Comparison of ENCODE assay signal across 14 cellular contexts in genomic region chr20:10711903-10712373, GRCh38. TPM values are rescaled to one million over a fixed set of nuclear protein-coding genes. Genes with fewer than 3 reads are reported as not detected.
DNase-seq lines count a peak whose midpoint lies in the region; ATAC-seq, FAIRE-seq and TF ChIP-seq lines count a peak whose summit lies in the region.
"Had no signal": no experiment of that assay in that cellular context is flagged by ENCODE, and none has a peak within 500 bp of the region (broad histone marks: within the 10 kb centered on the region; RNA-seq: fewer than 3 reads in every experiment).

No MANE protein-coding gene starts in this region.

- H3K4me1 Mint-ChIP-seq in type B pancreatic cell (ENCODE audit: unreplicated experiment) = peaks cover 31% of the 10 kb centered on the region
- H3K4me1 Mint-ChIP-seq: CD4-positive, CD25-positive, alpha-beta regulatory T cell had no signal

- no peak for TF ChIP-seq RAD21 in IMR-90 (IDR thresholded peaks at IDR 0.05; ENCODE audit: low read length)

- H2BK15ac ChIP-seq in IMR-90 (ENCODE audit: low read depth, low read length) = no peak overlapping the region

- intact Hi-C loops in IMR-90 (cut with micrococcal nuclease) = loop anchor here (5.0 kb wide), 1 partner anchor 210 kb away; no protein-coding TSS in a partner anchor

- CTCF ChIA-PET in IMR-90 (lab: Yijun Ruan, JAX) = no interaction called here
- CTCF ChIA-PET in GM10248 (lab: Yijun Ruan, JAX) = interaction anchor here (0.6 to 4.4 kb wide), 3 partner anchors 13 to 18 kb away, joined by 3 to 17 read pairs (median 6); no protein-coding TSS in a partner anchor

- H4K91ac ChIP-seq in IMR-90 (ENCODE audit: insufficient read depth, low read depth, low read length) = no peak overlapping the region; the same call in 1 of the 2 replicates

- H3K18ac ChIP-seq in IMR-90 (ENCODE audit: low read depth, low read length) = no peak overlapping the region

- H3K23ac ChIP-seq in IMR-90 (ENCODE audit: low read depth, low read length) = no peak overlapping the region

- H3K36me3 Mint-ChIP-seq in type B pancreatic cell = no peaks in the 10 kb centered on the region
- H3K36me3 Mint-ChIP-seq: CD4-positive, CD25-positive, alpha-beta regulatory T cell had no signal

- no TSS peak for BruUV-seq in IMR-90 (replicated peaks; lab: Mats Ljungman, UMichigan)

- H3K27me3 ChIP-seq in IMR-90 (ENCODE audit: control insufficient read depth, insufficient read depth, low read length) = no peaks in the 10 kb centered on the region
- H3K27me3 ChIP-seq in mucosa of stomach (ENCODE audit: control insufficient read depth, insufficient read depth, low read length) = no peaks in the 10 kb centered on the region

- H2BK120ac ChIP-seq in IMR-90 (ENCODE audit: low read depth, low read length) = no peak overlapping the region; the same call in 1 of the 2 replicates

- no peaks in the 10 kb centered on the region for H3K9me3 Mint-ChIP-seq in type B pancreatic cell
- H3K9me3 Mint-ChIP-seq: CD4-positive, CD25-positive, alpha-beta regulatory T cell had no signal

- H2AFZ ChIP-seq in IMR-90 (replicated peaks; ENCODE audit: low read length, poor library complexity) = no peak overlapping the region

- H3K27ac Mint-ChIP-seq in type B pancreatic cell = peak overlapping the region; percentile 54
- H3K27ac Mint-ChIP-seq: CD4-positive, CD25-positive, alpha-beta regulatory T cell had no signal

- no peak overlapping the region for H3K4me2 ChIP-seq in IMR-90 (ENCODE audit: low read depth, low read length)

- no peak for TF ChIP-seq POLR2A in IMR-90 (IDR thresholded peaks at IDR 0.05; ENCODE audit: low read depth, low read length)

- peaks cover 11% of the 10 kb centered on the region for H3K9me1 ChIP-seq in IMR-90 (ENCODE audit: insufficient read depth, low read length)

- H4K5ac ChIP-seq in IMR-90 (ENCODE audit: low read depth, low read length) = no peak overlapping the region

- H3K27me3 Mint-ChIP-seq in type B pancreatic cell = peaks cover 3% of the 10 kb centered on the region

- no peak for FAIRE-seq in HTR-8/SVneo (lab: Jason Lieb, UNC)

- no peak overlapping the region for H2BK20ac ChIP-seq in IMR-90 (ENCODE audit: low read depth, low read length)

- WGBS in IMR-90 (ENCODE audit: extremely low coverage in 2 of 2, insufficient read length in 1 of 2), 2 experiments = no CpG with 5 or more reads among the region's 5 CpGs

- H3K9me3 ChIP-seq in IMR-90 (ENCODE audit: control insufficient read depth, insufficient read depth, low read length) (no peaks in the 10 kb centered on the region), mucosa of stomach (ENCODE audit: control insufficient read depth, low read length) (no peaks in the 10 kb centered on the region)

- no peak overlapping the region for H3K14ac ChIP-seq in IMR-90 (replicated peaks; ENCODE audit: low read depth, low read length)

- H3K4me1 ChIP-seq in IMR-90 (ENCODE audit: control insufficient read depth, insufficient read depth, low read length) (peaks cover 10% of the 10 kb centered on the region), mucosa of stomach (ENCODE audit: control insufficient read depth, insufficient read depth, low read length) (peaks cover 39% of the 10 kb centered on the region)

- H3K9ac ChIP-seq in IMR-90 (ENCODE audit: low read depth, low read length) = no peak overlapping the region
- H3K9ac ChIP-seq in mucosa of stomach (ENCODE audit: low read length) = peak overlapping the region; percentile 73

- POLR2A ChIA-PET in IMR-90 (lab: Charles Lee; ENCODE audit: unreplicated experiment) = no interaction called here
- POLR2A ChIA-PET in GM10248 (lab: Yijun Ruan, JAX) = no interaction called here

- H3K4me3 Mint-ChIP-seq in type B pancreatic cell = peak overlapping the region; percentile 13
- H3K4me3 Mint-ChIP-seq: CD4-positive, CD25-positive, alpha-beta regulatory T cell had no signal

- H4K8ac ChIP-seq in IMR-90 (ENCODE audit: low read depth in 2 of 2, low read length in 2 of 2) = no peak overlapping the region

- ATAC-seq in IMR-90 (ENCODE audit: low read depth) (no peak), HG02588 (IDR thresholded peaks at IDR 0.05; ENCODE audit: unreplicated experiment) (no peak)
- ATAC-seq: Panc1, Right ventricle myocardium inferior had no signal

- H3K27ac ChIP-seq in IMR-90 (ENCODE audit: insufficient read depth, low read length) = no peak overlapping the region
- H3K27ac ChIP-seq in coronary artery = peak overlapping the region; percentile 4 to 72

- no peak overlapping the region for H3K56ac ChIP-seq in IMR-90 (ENCODE audit: extremely low read depth, insufficient read depth, low read length)

- H3K36me3 ChIP-seq in IMR-90 (ENCODE audit: control insufficient read depth, insufficient read depth, low read length) (no peaks in the 10 kb centered on the region), mucosa of stomach (ENCODE audit: control insufficient read depth, insufficient read depth, low read length) (no peaks in the 10 kb centered on the region)

- no peak overlapping the region for H3K4ac ChIP-seq in IMR-90 (ENCODE audit: low read depth, low read length)

- no peak for TF ChIP-seq CTCF in IMR-90 (conservative IDR thresholded peaks at IDR 0.05; ENCODE audit: low read depth, low read length)
- no peak for TF ChIP-seq CTCF in coronary artery (IDR thresholded peaks at IDR 0.05)
- TF ChIP-seq CTCF in type B pancreatic cell (conservative IDR thresholded peaks at IDR 0.05) = no peak
- no peak for TF ChIP-seq CTCF in GM10248 (IDR thresholded peaks at IDR 0.05; ENCODE audit: control extremely low read depth, extremely low read depth, low read depth, missing control alignments)

- H3K79me1 ChIP-seq in IMR-90 (ENCODE audit: low read depth in 1 of 2, low read length in 2 of 2) = no peaks in the 10 kb centered on the region

- peak overlapping the region; percentile 56; the same call in 1 of the 2 replicates for H2AK5ac ChIP-seq in IMR-90 (ENCODE audit: low read depth, low read length)

- no peak overlapping the region for H2BK5ac ChIP-seq in IMR-90 (ENCODE audit: low read depth, low read length, poor library complexity, severe bottlenecking)

- in situ Hi-C loops in IMR-90 (cut with MboI; ENCODE audit: low sequenced_read_pairs) = no loop called here

- H2AK9ac ChIP-seq in IMR-90 (replicated peaks; ENCODE audit: low read depth, low read length, poor library complexity) = no peak overlapping the region

- dilution Hi-C loops in IMR-90 (cut with HindIII; ENCODE audit: low sequenced_read_pairs, unreplicated experiment) = no loop called here

- no peaks in the 10 kb centered on the region for H4K20me1 ChIP-seq in IMR-90 (ENCODE audit: insufficient read depth, low read length)

- DNase-seq in IMR-90 (no peak), coronary artery (ENCODE audit: low spot score) (no peak), type B pancreatic cell (ENCODE audit: extremely low spot score, unreplicated experiment) (no peak), HTR-8/SVneo (ENCODE audit: insufficient read length, low spot score) (no peak), GM10248 (ENCODE audit: extremely low spot score) (no peak)
- DNase-seq: CD4-positive, CD25-positive, alpha-beta regulatory T cell; DMS79; HCEC 1CT; NCI-H1105 treated with DMSO at 0.1 percent for 48 hours; NCI-H1930 had no signal

- H3K4me3 ChIP-seq in IMR-90 (ENCODE audit: insufficient read depth, low read depth, low read length) (no peak overlapping the region), coronary artery (no peak overlapping the region), mucosa of stomach (ENCODE audit: low read length) (peak overlapping the region; percentile 20)

TF ChIP-seq in IMR-90, 13 proteins besides CTCF, POLR2A, EP300 and RAD21:
- TF ChIP-seq MXI1 (IDR thresholded peaks at IDR 0.05; ENCODE audit: borderline replicate concordance, low read depth, low read length) = no peak
- TF ChIP-seq CEBPB (IDR thresholded peaks at IDR 0.05; ENCODE audit: low read depth, low read length) = no peak
- no peak for TF ChIP-seq SMC3 (IDR thresholded peaks at IDR 0.05; ENCODE audit: low read depth, low read length)

RNA-seq across cellular contexts. Expression of gene JAG1, which starts 38.1 kb away (rescaled TPM):
- total RNA-seq in IMR-90 (2012; rRNA removed) (19.4 and 22.6 TPM in 2 replicates), type B pancreatic cell (ENCODE audit: low replicate concordance) (31.9 and 58.4 TPM in 2 replicates)
- 9.4 and 10.2 TPM in 2 replicates for polyA plus RNA-seq in IMR-90 (2012; rRNA removed)
- polyA plus RNA-seq in IMR-90 (2012; cell fraction: cytosol; rRNA removed) = 6.4 and 9.4 TPM in 2 replicates
- 32.3 and 70.8 TPM in 2 replicates for polyA plus RNA-seq in IMR-90 (2012; cell fraction: nucleus; rRNA removed; ENCODE audit: low replicate concordance)
